In the genomic region with DNA sequence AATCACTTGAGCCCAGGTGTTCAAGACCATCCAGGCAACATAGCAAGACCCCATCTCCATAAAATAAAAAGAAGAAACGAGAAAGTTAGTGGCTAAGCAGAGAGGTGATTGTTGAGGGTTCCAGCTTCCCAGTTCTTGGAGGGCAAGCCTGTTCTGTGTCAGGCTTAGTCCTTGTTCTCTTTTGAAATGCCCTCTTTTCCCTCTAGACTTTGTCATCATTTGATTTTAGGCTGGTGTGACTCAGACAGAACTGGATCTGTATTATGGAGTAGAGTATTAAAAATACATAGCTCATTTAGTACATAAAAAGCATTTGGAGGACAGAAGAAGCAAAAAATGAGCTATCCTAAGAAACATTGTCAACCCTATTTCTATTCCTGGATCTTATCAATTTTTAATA, we compare ENCODE assay signal across 18 cellular contexts.
"Had no signal": no experiment of that assay in that cellular context is flagged by ENCODE, and none has a peak within 500 bp of the region (broad histone marks: within the 10 kb centered on the region; RNA-seq: fewer than 3 reads in every experiment).

No MANE protein-coding gene starts in this region.

- H3K4me1 Mint-ChIP-seq: memory B cell had no signal

- H3K27ac ChIP-seq: brain microvascular endothelial cell, right lobe of liver had no signal

- H3K4me3 ChIP-seq: mucosa of descending colon, right lobe of liver, upper lobe of left lung had no signal

- H3K27me3 Mint-ChIP-seq: activated CD4-positive, alpha-beta T cell treated with anti-CD3 and anti-CD28 coated beads, Interleukin-2, amount 10 ng/mL, durations not matched to agents 7 days and 5 days; dendritic cell treated with granulocyte-macrophage colony-stimulating factor and Interleukin-4, amounts not matched to agents 40 ng/mL and 50 ng/mL, for 4 days; effector memory CD8-positive, alpha-beta T cell; memory B cell; naive thymus-derived CD8-positive, alpha-beta T cell; progenitor cell of endocrine pancreas; stimulated activated naive CD8-positive, alpha-beta T cell treated with anti-CD3 and anti-CD28 coated beads, Interleukin-15, amount 100 ng/mL, for 72 hours had no signal

- H3K27ac Mint-ChIP-seq: dendritic cell treated with granulocyte-macrophage colony-stimulating factor and Interleukin-4, amounts not matched to agents 40 ng/mL and 50 ng/mL, for 4 days; memory B cell; naive thymus-derived CD8-positive, alpha-beta T cell; progenitor cell of endocrine pancreas; T-helper 2 cell treated with Interferon-gamma antibody and Interleukin-4, amounts not matched to agents 5 μg/mL and 100 μg/mL, for 36 hours had no signal

- H3K27me3 ChIP-seq: brain microvascular endothelial cell, right lobe of liver, upper lobe of left lung had no signal

- H3K36me3 Mint-ChIP-seq: memory B cell had no signal

- DNase-seq: activated CD4-positive, alpha-beta T cell treated with anti-CD3 and anti-CD28 coated beads, Interleukin-2, amount 10 ng/mL, durations not matched to agents 7 days and 5 days; activated CD8-positive, alpha-beta memory T cell treated with anti-CD3 and anti-CD28 coated beads for 24 hours; activated naive CD4-positive, alpha-beta T cell; anterior cingulate cortex; brain microvascular endothelial cell; effector memory CD8-positive, alpha-beta T cell; erythroblast; mucosa of descending colon; naive thymus-derived CD8-positive, alpha-beta T cell; occipital lobe; right lobe of liver; stimulated activated naive CD8-positive, alpha-beta T cell treated with anti-CD3 and anti-CD28 coated beads, Interleukin-15, amount 100 ng/mL, for 72 hours; SW 1271; upper lobe of left lung had no signal

- H3K9me3 ChIP-seq: mucosa of descending colon, right lobe of liver, upper lobe of left lung had no signal

- ATAC-seq: effector memory CD8-positive, alpha-beta T cell; mucosa of descending colon; naive thymus-derived CD8-positive, alpha-beta T cell; stimulated activated naive CD8-positive, alpha-beta T cell treated with anti-CD3 and anti-CD28 coated beads, Interleukin-15, amount 100 ng/mL, for 72 hours had no signal

- H3K4me3 Mint-ChIP-seq: activated CD4-positive, alpha-beta T cell treated with anti-CD3 and anti-CD28 coated beads, Interleukin-2, amount 10 ng/mL, durations not matched to agents 7 days and 5 days; dendritic cell treated with granulocyte-macrophage colony-stimulating factor and Interleukin-4, amounts not matched to agents 40 ng/mL and 50 ng/mL, for 4 days; effector memory CD8-positive, alpha-beta T cell; memory B cell; naive thymus-derived CD8-positive, alpha-beta T cell; stimulated activated naive CD8-positive, alpha-beta T cell treated with anti-CD3 and anti-CD28 coated beads, Interleukin-15, amount 100 ng/mL, for 72 hours; T-helper 2 cell treated with Interferon-gamma antibody and Interleukin-4, amounts not matched to agents 5 μg/mL and 100 μg/mL, for 36 hours had no signal

- H3K9me3 Mint-ChIP-seq: activated CD4-positive, alpha-beta T cell treated with anti-CD3 and anti-CD28 coated beads, Interleukin-2, amount 10 ng/mL, durations not matched to agents 7 days and 5 days; dendritic cell treated with granulocyte-macrophage colony-stimulating factor and Interleukin-4, amounts not matched to agents 40 ng/mL and 50 ng/mL, for 4 days; effector memory CD8-positive, alpha-beta T cell; memory B cell; naive thymus-derived CD8-positive, alpha-beta T cell; stimulated activated naive CD8-positive, alpha-beta T cell treated with anti-CD3 and anti-CD28 coated beads, Interleukin-15, amount 100 ng/mL, for 72 hours; T-helper 2 cell treated with Interferon-gamma antibody and Interleukin-4, amounts not matched to agents 5 μg/mL and 100 μg/mL, for 36 hours had no signal

- H3K36me3 ChIP-seq: brain microvascular endothelial cell, right lobe of liver, upper lobe of left lung had no signal
